In the genomic region with DNA sequence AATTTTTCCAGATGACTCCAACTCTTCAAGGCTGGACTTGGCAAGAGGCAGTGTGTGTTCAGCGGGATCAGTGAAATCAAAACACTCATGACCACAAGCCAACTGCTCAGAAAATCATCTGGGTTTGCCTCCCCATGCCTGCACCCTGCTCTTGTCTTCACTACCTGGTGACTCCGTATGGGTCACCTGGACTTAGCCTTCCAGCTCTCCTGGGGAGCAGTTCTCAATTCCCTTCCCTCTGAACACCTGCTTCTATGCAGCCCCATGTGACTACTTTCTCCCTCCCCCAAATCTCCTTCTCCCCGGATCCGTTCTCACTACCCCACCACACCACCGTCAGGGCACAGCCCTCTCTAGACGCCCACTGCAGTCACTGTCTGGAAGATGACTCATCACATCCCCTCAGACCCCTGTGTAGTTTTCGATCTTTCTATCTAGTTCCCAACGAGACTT, we compare ENCODE assay signal across 11 cellular contexts.
DNase-seq lines count a peak whose midpoint lies in the region; ATAC-seq and TF ChIP-seq lines count a peak whose summit lies in the region.
"Had no signal": no experiment of that assay in that cellular context is flagged by ENCODE, and none has a peak within 500 bp of the region (broad histone marks: within the 10 kb centered on the region; RNA-seq: fewer than 3 reads in every experiment).

No MANE protein-coding gene starts in this region.

- H3K79me2 ChIP-seq in hepatocyte: no peaks in the 10 kb centered on the region

- H3K9me2 ChIP-seq in hepatocyte (replicated peaks; ENCODE audit: insufficient read depth): no peaks in the 10 kb centered on the region

- DNase-seq in GM10248 (ENCODE audit: extremely low spot score) (peak; percentile 60), islet precursor cell (peak; percentile 55), erythroblast (lab: John Stamatoyannopoulos, UW) (no peak), MV-4-11 (lab: John Stamatoyannopoulos, UW) (no peak), hepatocyte (ENCODE audit: low spot score) (no peak)
- DNase-seq: OCI-M1 had no signal

- POLR2A ChIA-PET in GM10248 (lab: Yijun Ruan, JAX): no interaction called here

- H3K36me3 ChIP-seq in hepatocyte (replicated peaks; ENCODE audit: insufficient read depth, low read depth): no peaks in the 10 kb centered on the region
- H3K36me3 ChIP-seq: gastrocnemius medialis, ovary had no signal

- H3K9me3 ChIP-seq in hepatocyte (ENCODE audit: low read depth): no peaks in the 10 kb centered on the region
- H3K9me3 ChIP-seq: gastrocnemius medialis, ovary had no signal

- WGBS in hepatocyte (ENCODE audit: low lambda C conversion rate, missing lambda C conversion rate): 71% methylated on average over 8 of the region's 8 CpGs

- no peak overlapping the region for H3K4me2 ChIP-seq in hepatocyte

- no peak overlapping the region for H3K27ac ChIP-seq in hepatocyte
- H3K27ac ChIP-seq: gastrocnemius medialis, ovary had no signal

- no peak for TF ChIP-seq CTCF in GM10248 (IDR thresholded peaks at IDR 0.05; ENCODE audit: control extremely low read depth, extremely low read depth, low read depth, missing control alignments)
- no peak for TF ChIP-seq CTCF in hepatocyte (IDR thresholded peaks at IDR 0.05; ENCODE audit: poor library complexity)

- H3K27me3 ChIP-seq in hepatocyte: no peaks in the 10 kb centered on the region
- H3K27me3 ChIP-seq: gastrocnemius medialis, ovary had no signal

- ATAC-seq in GM21390 (IDR thresholded peaks at IDR 0.05; ENCODE audit: unreplicated experiment) (peak; percentile 71), HG03521 (IDR thresholded peaks at IDR 0.05; ENCODE audit: unreplicated experiment) (peak; percentile 65), HG03025 (IDR thresholded peaks at IDR 0.05; ENCODE audit: low FRiP score, unreplicated experiment) (no peak)
- ATAC-seq: gastrocnemius medialis had no signal

- H2AFZ ChIP-seq in hepatocyte: no peak overlapping the region

- no peaks in the 10 kb centered on the region for H3K4me1 ChIP-seq in hepatocyte (ENCODE audit: insufficient read depth)
- H3K4me1 ChIP-seq: gastrocnemius medialis had no signal

- TF ChIP-seq POLR2A in erythroblast (IDR thresholded peaks at IDR 0.05; ENCODE audit: low read length): no peak

- no peak overlapping the region for H3K4me3 ChIP-seq in hepatocyte
- H3K4me3 ChIP-seq: gastrocnemius medialis, ovary had no signal

- H4K20me1 ChIP-seq in hepatocyte (ENCODE audit: insufficient read depth, poor library complexity, severe bottlenecking): no peaks in the 10 kb centered on the region

- CTCF ChIA-PET in GM10248 (lab: Yijun Ruan, JAX): no interaction called here

Comparison
In these comparisons a context has a peak if more than half of its experiments do, and no peak if none do; other contexts are left out.
1. DNase-seq: peak in GM10248 (single experiment) and islet precursor cell (single experiment); none in erythroblast (0 of 2), MV-4-11 (single experiment) and hepatocyte (single experiment).